13 cellular contexts compared by ENCODE assay signal in the genomic region with DNA sequence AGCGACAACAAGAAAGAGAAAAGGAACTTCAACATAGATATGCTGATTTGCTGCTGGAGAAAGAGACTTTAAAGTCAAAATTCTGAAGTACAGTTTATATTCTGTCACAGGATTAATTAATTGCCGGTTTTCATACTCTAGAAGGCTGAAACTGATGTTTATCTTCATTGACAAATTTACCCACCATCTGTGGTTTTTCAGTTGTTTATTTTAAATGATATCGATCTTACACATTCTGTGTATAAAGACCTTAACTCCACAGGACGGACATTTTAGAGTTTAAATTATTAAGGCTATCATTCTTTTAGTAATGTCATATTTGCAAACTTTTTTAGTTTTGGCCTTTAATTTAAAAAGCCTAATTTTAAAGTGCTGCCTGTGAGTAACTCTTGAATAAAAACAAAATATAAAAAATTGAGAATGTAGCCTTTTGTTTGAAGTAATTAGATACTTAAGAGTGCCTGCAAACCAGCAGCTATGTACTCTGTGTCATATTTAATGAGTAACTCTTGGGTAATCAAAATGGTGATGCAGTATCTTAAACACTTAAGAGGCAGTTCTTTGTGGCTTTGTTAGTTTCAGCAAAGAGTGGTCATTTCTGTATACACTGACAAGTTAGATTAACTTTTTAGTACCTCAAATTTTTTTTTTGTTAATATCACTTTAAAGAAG. TPM values are rescaled to one million over a fixed set of nuclear protein-coding genes. Genes with fewer than 3 reads are reported as not detected.
A peak's percentile ranks its signal among the peaks of the same experiment; 100 is the strongest.
DNase-seq lines count a peak whose midpoint lies in the region; ATAC-seq and TF ChIP-seq lines count a peak whose summit lies in the region.
"Had no signal": no experiment of that assay in that cellular context is flagged by ENCODE, and none has a peak within 500 bp of the region (broad histone marks: within the 10 kb centered on the region; RNA-seq: fewer than 3 reads in every experiment).

No MANE protein-coding gene starts in this region.

- H3K36me3 Mint-ChIP-seq in progenitor cell of endocrine pancreas (ENCODE audit: insufficient read depth), result peaks cover 28% of the 10 kb centered on the region

- no peaks in the 10 kb centered on the region for H3K27me3 Mint-ChIP-seq in progenitor cell of endocrine pancreas
- H3K27me3 Mint-ChIP-seq: activated CD4-positive, alpha-beta T cell treated with anti-CD3 and anti-CD28 coated beads, Interleukin-2, amount 10 ng/mL, durations not matched to agents 7 days and 5 days; IgD-negative memory B cell had no signal

- H3K4me3 Mint-ChIP-seq in progenitor cell of endocrine pancreas (ENCODE audit: low read depth), result no peak overlapping the region
- H3K4me3 Mint-ChIP-seq: activated CD4-positive, alpha-beta T cell treated with anti-CD3 and anti-CD28 coated beads, Interleukin-2, amount 10 ng/mL, durations not matched to agents 7 days and 5 days; IgD-negative memory B cell; nephron progenitor cell had no signal

- DNase-seq in EL (peak; percentile 78), NCI-H526 (lab: John Stamatoyannopoulos, UW) (peak; percentile 7 to 32), dedifferentiated amniotic fluid mesenchymal stem cell (ENCODE audit: extremely low spot score) (peak; percentile 47), progenitor cell of endocrine pancreas (ENCODE audit: low spot score, unreplicated experiment) (no peak), head of caudate nucleus (no peak), cerebellar cortex (ENCODE audit: low spot score) (no peak)
- DNase-seq: activated CD4-positive, alpha-beta T cell treated with anti-CD3 and anti-CD28 coated beads, Interleukin-2, amount 10 ng/mL, durations not matched to agents 7 days and 5 days; activated gamma-delta T cell treated with Interleukin-2 at 50 U/mL for 16 hours; NCI-H446; nephron progenitor cell had no signal

- intact Hi-C loops in head of caudate nucleus (cut with DNase I), result no loop called here

- peaks cover 33% of the 10 kb centered on the region for H3K4me1 Mint-ChIP-seq in progenitor cell of endocrine pancreas (ENCODE audit: low read depth)
- H3K4me1 Mint-ChIP-seq: nephron progenitor cell had no signal

- H3K9me3 Mint-ChIP-seq in progenitor cell of endocrine pancreas (ENCODE audit: low read depth), result peaks cover 18% of the 10 kb centered on the region

- H3K27ac Mint-ChIP-seq in progenitor cell of endocrine pancreas, result peak overlapping the region; percentile 73
- H3K27ac Mint-ChIP-seq: activated CD4-positive, alpha-beta T cell treated with anti-CD3 and anti-CD28 coated beads, Interleukin-2, amount 10 ng/mL, durations not matched to agents 7 days and 5 days; IgD-negative memory B cell had no signal

- no peak for ATAC-seq in esophagus mucosa
- ATAC-seq in GM21423 (IDR thresholded peaks at IDR 0.05; ENCODE audit: unreplicated experiment), result no peak

- TF ChIP-seq CTCF in progenitor cell of endocrine pancreas (IDR thresholded peaks at IDR 0.05; ENCODE audit: unreplicated experiment), result no peak

RNA-seq across cellular contexts. Expression of a gene that starts 59.3 kb away (rescaled TPM):
- total RNA-seq in progenitor cell of endocrine pancreas (30.4 and 30.5 TPM in 2 replicates), esophagus mucosa (9.9 TPM)

Comparison
In these comparisons a context has a peak if more than half of its experiments do, and no peak if none do; other contexts are left out.
1. DNase-seq: peak in EL (single experiment), NCI-H526 (2 of 2) and dedifferentiated amniotic fluid mesenchymal stem cell (single experiment); none in progenitor cell of endocrine pancreas (single experiment), head of caudate nucleus (0 of 42) and cerebellar cortex (single experiment).